ENCODE assay signal across 13 cellular contexts in the genomic region with DNA sequence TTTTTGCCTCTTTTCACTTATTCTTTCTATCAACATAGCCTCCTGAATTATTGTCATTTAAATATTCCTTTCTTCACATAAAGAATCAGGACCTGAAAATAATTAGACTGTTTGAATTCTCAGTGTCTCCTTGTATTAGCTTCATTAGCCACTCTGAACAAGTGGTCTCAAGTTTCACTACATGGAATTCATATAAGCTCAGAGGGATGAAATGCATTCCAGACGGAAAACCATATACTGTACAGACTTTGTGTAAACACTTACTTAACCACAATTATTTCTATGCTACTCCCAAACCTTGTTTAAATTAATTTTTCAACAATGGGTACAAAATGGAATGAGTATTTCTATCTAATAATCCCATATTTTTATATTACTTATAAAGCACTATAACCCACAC. TPM values are rescaled to one million over a fixed set of nuclear protein-coding genes. Genes with fewer than 3 reads are reported as not detected.
DNase-seq lines count a peak whose midpoint lies in the region; ATAC-seq and TF ChIP-seq lines count a peak whose summit lies in the region.
"Had no signal": no experiment of that assay in that cellular context is flagged by ENCODE, and none has a peak within 500 bp of the region (broad histone marks: within the 10 kb centered on the region; RNA-seq: fewer than 3 reads in every experiment).

No MANE protein-coding gene starts in this region.

- POLR2A ChIA-PET in AG04449 (lab: Yijun Ruan, JAX): interaction anchor here (0.8 to 1.0 kb wide), 2 partner anchors 21 to 144 kb away, joined by 4 to 6 read pairs; no protein-coding TSS in a partner anchor
- POLR2A ChIA-PET in HEK293 (lab: Yijun Ruan, JAX): no interaction called here

- peak; percentile 71 for DNase-seq in AG04449 (ENCODE audit: low read depth, low spot score)
- DNase-seq in SK-N-MC (ENCODE audit: low read depth, low spot score): no peak
- peak; percentile 85 for DNase-seq in fibroblast of villous mesenchyme (ENCODE audit: low read depth)
- no peak for DNase-seq in NCI-H2196 treated with DMSO at 0.1 percent for 48 hours (lab: John Stamatoyannopoulos, UW; ENCODE audit: unreplicated experiment)
- DNase-seq in stimulated activated CD4-positive, alpha-beta T cell treated with anti-CD3 and anti-CD28 coated beads, Interleukin-1b, Interleukin-23, amount 100 ng/mL, for 48 hours: no peak
- DNase-seq: activated naive CD8-positive, alpha-beta T cell treated with anti-CD3 and anti-CD28 coated beads for 36 hours; NCI-H345; occipital lobe; stimulated activated CD4-positive, alpha-beta T cell treated with anti-CD3 and anti-CD28 coated beads, Interleukin-15, amount 100 ng/mL, for 24 hours; upper lobe of right lung had no signal

- H3K27ac ChIP-seq in HEK293 (ENCODE audit: extremely low read depth, low read depth, low read length) (no peak overlapping the region), SK-N-MC (peak overlapping the region; percentile 61)
- H3K27ac ChIP-seq: upper lobe of right lung had no signal

- H3K36me3 ChIP-seq in HEK293 (ENCODE audit: control insufficient read depth in 2 of 2, insufficient read depth in 1 of 2, low read length in 2 of 2) (no peaks in the 10 kb centered on the region), SK-N-MC (ENCODE audit: insufficient read depth, low read length) (no peaks in the 10 kb centered on the region)
- H3K36me3 ChIP-seq: upper lobe of right lung had no signal

- no peak overlapping the region for H3K4me3 ChIP-seq in AG04449 (ENCODE audit: low read depth, low read length)
- no peak overlapping the region for H3K4me3 ChIP-seq in HEK293 (ENCODE audit: low read depth, low read length)
- peak overlapping the region; percentile 45 for H3K4me3 ChIP-seq in SK-N-MC
- no peak overlapping the region for H3K4me3 ChIP-seq in fibroblast of villous mesenchyme (ENCODE audit: low read depth, low read length)
- H3K4me3 ChIP-seq: upper lobe of right lung had no signal

- ATAC-seq in HG02870 (IDR thresholded peaks at IDR 0.05; ENCODE audit: unreplicated experiment) (no peak), GM21515 (IDR thresholded peaks at IDR 0.05; ENCODE audit: unreplicated experiment) (no peak)
- ATAC-seq: upper lobe of right lung had no signal

- CTCF ChIA-PET in AG04449 (lab: Yijun Ruan, JAX): interaction anchor here (0.6 kb wide), 1 partner anchor 155 kb away, joined by 3 read pairs; no protein-coding TSS in a partner anchor
- CTCF ChIA-PET in HEK293 (lab: Yijun Ruan, JAX): no interaction called here

- H3K9me3 ChIP-seq in HEK293 (ENCODE audit: control insufficient read depth, insufficient read depth, low read depth, low read length) (no peaks in the 10 kb centered on the region), SK-N-MC (ENCODE audit: low read depth, low read length) (no peaks in the 10 kb centered on the region)
- H3K9me3 ChIP-seq: upper lobe of right lung had no signal

- H3K9ac ChIP-seq in SK-N-MC (ENCODE audit: insufficient read length): peak overlapping the region; percentile 18

- H3K4me1 ChIP-seq in HEK293 (ENCODE audit: control insufficient read depth, insufficient read depth, low read length): peaks cover 10% of the 10 kb centered on the region
- H3K4me1 ChIP-seq: upper lobe of right lung had no signal

- TF ChIP-seq CTCF in AG04449 (IDR thresholded peaks at IDR 0.05; ENCODE audit: insufficient read depth, low read length, missing control alignments) (no peak), HEK293 (tag by site-specific recombination; IDR thresholded peaks at IDR 0.05) (no peak), fibroblast of villous mesenchyme (IDR thresholded peaks at IDR 0.05; ENCODE audit: insufficient read depth, low read depth, low read length) (no peak)

TF ChIP-seq in HEK293, 187 proteins besides CTCF, POLR2A, EP300 and RAD21:
- TF ChIP-seq, protein P1, sequence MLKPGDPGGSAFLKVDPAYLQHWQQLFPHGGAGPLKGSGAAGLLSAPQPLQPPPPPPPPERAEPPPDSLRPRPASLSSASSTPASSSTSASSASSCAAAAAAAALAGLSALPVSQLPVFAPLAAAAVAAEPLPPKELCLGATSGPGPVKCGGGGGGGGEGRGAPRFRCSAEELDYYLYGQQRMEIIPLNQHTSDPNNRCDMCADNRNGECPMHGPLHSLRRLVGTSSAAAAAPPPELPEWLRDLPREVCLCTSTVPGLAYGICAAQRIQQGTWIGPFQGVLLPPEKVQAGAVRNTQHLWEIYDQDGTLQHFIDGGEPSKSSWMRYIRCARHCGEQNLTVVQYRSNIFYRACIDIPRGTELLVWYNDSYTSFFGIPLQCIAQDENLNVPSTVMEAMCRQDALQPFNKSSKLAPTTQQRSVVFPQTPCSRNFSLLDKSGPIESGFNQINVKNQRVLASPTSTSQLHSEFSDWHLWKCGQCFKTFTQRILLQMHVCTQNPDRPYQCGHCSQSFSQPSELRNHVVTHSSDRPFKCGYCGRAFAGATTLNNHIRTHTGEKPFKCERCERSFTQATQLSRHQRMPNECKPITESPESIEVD (tag by site-specific recombination; IDR thresholded peaks at IDR 0.05): peak; percentile 83
- TF ChIP-seq GFI1B (tag by site-specific recombination; IDR thresholded peaks at IDR 0.05) (no peak), ZNF211 (tag by site-specific recombination; IDR thresholded peaks at IDR 0.05; ENCODE audit: low read depth) (no peak), ZNF350 (tag by site-specific recombination; IDR thresholded peaks at IDR 0.05) (no peak), ZNF571 (tag by site-specific recombination; IDR thresholded peaks at IDR 0.05) (no peak), KLF1 (tag by site-specific recombination; IDR thresholded peaks at IDR 0.05) (no peak), ZNF843 (tag by site-specific recombination; IDR thresholded peaks at IDR 0.05) (no peak), ZNF664 (tag by site-specific recombination; IDR thresholded peaks at IDR 0.05) (0 out of 2 replicates have a peak, but pooled peaks have one; percentile 26), ZNF24 (tag by site-specific recombination; IDR thresholded peaks at IDR 0.05) (no peak), ZBTB48 (tag by site-specific recombination; IDR thresholded peaks at IDR 0.05) (no peak), ZNF654 (tag by site-specific recombination; IDR thresholded peaks at IDR 0.05; ENCODE audit: low read depth) (no peak), ZNF394 (tag by site-specific recombination; IDR thresholded peaks at IDR 0.05; ENCODE audit: borderline replicate concordance) (no peak), ZXDB (tag by site-specific recombination; IDR thresholded peaks at IDR 0.05) (no peak), ZNF19 (tag by site-specific recombination; IDR thresholded peaks at IDR 0.05; ENCODE audit: low read depth) (no peak), HOXC10 (CRISPR knock-in tag; IDR thresholded peaks at IDR 0.05) (no peak), OSR2 (tag by site-specific recombination; IDR thresholded peaks at IDR 0.05) (peak; percentile 39; the same call in 1 of the 2 replicates), ZNF621 (tag by site-specific recombination; IDR thresholded peaks at IDR 0.05) (no peak), GLI2 (tag by site-specific recombination; IDR thresholded peaks at IDR 0.05; ENCODE audit: borderline replicate concordance, low read depth) (no peak), ZNF366 (tag by site-specific recombination; conservative IDR thresholded peaks at IDR 0.05) (peak; percentile 22; the same call in 1 of the 2 replicates), ZNF155 (tag by site-specific recombination; IDR thresholded peaks at IDR 0.05) (no peak), WT1 (tag by site-specific recombination; IDR thresholded peaks at IDR 0.05) (peak; percentile 60), ZNF184 (tag by site-specific recombination; IDR thresholded peaks at IDR 0.05) (no peak)
- TF ChIP-seq, protein P2, sequence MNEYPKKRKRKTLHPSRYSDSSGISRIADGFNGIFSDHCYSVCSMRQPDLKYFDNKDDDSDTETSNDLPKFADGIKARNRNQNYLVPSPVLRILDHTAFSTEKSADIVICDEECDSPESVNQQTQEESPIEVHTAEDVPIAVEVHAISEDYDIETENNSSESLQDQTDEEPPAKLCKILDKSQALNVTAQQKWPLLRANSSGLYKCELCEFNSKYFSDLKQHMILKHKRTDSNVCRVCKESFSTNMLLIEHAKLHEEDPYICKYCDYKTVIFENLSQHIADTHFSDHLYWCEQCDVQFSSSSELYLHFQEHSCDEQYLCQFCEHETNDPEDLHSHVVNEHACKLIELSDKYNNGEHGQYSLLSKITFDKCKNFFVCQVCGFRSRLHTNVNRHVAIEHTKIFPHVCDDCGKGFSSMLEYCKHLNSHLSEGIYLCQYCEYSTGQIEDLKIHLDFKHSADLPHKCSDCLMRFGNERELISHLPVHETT (tag by site-specific recombination; IDR thresholded peaks at IDR 0.05): no peak
- TF ChIP-seq, protein P3, sequence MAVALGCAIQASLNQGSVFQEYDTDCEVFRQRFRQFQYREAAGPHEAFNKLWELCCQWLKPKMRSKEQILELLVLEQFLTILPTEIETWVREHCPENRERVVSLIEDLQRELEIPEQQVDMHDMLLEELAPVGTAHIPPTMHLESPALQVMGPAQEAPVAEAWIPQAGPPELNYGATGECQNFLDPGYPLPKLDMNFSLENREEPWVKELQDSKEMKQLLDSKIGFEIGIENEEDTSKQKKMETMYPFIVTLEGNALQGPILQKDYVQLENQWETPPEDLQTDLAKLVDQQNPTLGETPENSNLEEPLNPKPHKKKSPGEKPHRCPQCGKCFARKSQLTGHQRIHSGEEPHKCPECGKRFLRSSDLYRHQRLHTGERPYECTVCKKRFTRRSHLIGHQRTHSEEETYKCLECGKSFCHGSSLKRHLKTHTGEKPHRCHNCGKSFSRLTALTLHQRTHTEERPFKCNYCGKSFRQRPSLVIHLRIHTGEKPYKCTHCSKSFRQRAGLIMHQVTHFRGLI (tag by site-specific recombination; IDR thresholded peaks at IDR 0.05): no peak
- TF ChIP-seq, protein P4, sequence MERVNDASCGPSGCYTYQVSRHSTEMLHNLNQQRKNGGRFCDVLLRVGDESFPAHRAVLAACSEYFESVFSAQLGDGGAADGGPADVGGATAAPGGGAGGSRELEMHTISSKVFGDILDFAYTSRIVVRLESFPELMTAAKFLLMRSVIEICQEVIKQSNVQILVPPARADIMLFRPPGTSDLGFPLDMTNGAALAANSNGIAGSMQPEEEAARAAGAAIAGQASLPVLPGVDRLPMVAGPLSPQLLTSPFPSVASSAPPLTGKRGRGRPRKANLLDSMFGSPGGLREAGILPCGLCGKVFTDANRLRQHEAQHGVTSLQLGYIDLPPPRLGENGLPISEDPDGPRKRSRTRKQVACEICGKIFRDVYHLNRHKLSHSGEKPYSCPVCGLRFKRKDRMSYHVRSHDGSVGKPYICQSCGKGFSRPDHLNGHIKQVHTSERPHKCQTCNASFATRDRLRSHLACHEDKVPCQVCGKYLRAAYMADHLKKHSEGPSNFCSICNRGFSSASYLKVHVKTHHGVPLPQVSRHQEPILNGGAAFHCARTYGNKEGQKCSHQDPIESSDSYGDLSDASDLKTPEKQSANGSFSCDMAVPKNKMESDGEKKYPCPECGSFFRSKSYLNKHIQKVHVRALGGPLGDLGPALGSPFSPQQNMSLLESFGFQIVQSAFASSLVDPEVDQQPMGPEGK (tag by site-specific recombination; IDR thresholded peaks at IDR 0.05): no peak
TF ChIP-seq in HEK293: peak in this region for 5.

RNA-seq across cellular contexts. Expression of a gene that starts 53.4 kb away (rescaled TPM):
- total RNA-seq in fibroblast of villous mesenchyme: 45.3 and 64.1 TPM in 2 replicates

Comparison
In these comparisons a context has a peak if more than half of its experiments do, and no peak if none do; other contexts are left out.
1. DNase-seq: peak in AG04449 (single experiment) and fibroblast of villous mesenchyme (single experiment); none in SK-N-MC (single experiment), NCI-H2196 treated with DMSO at 0.1 percent for 48 hours (single experiment) and stimulated activated CD4-positive, alpha-beta T cell treated with anti-CD3 and anti-CD28 coated beads, Interleukin-1b, Interleukin-23, amount 100 ng/mL, for 48 hours (single experiment).